Comparison of ENCODE assay signal across 13 cellular contexts in genomic region chr10:80487422-80487785, GRCh38. TPM values are rescaled to one million over a fixed set of nuclear protein-coding genes. Genes with fewer than 3 reads are reported as not detected.
A peak's percentile ranks its signal among the peaks of the same experiment; 100 is the strongest.
DNase-seq lines count a peak whose midpoint lies in the region; ATAC-seq and TF ChIP-seq lines count a peak whose summit lies in the region.
"Had no signal": no experiment of that assay in that cellular context is flagged by ENCODE, and none has a peak within 500 bp of the region (broad histone marks: within the 10 kb centered on the region; RNA-seq: fewer than 3 reads in every experiment).

No MANE protein-coding gene starts in this region.

- no peak for TF ChIP-seq CTCF in upper lobe of left lung (IDR thresholded peaks at IDR 0.05)

- peaks cover 88 to 98% (median 94%) of the 10 kb centered on the region in 4 donors for H3K4me1 ChIP-seq in upper lobe of left lung

- TF ChIP-seq POLR2A in upper lobe of left lung (IDR thresholded peaks at IDR 0.05): no peak

- no peaks in the 10 kb centered on the region for H3K9me3 ChIP-seq in upper lobe of left lung
- H3K9me3 ChIP-seq: psoas muscle had no signal

- POLR2A ChIA-PET in naive thymus-derived CD8-positive, alpha-beta T cell (lab: Charles Lee): interaction anchor here (1.3 to 13.9 kb wide), 7 partner anchors 13 to 300 kb away, joined by 3 to 643 read pairs (median 5); partner anchors contain the start of gene TSPAN14

- peaks cover 6 to 43% (median 24%) of the 10 kb centered on the region in 4 donors for H3K36me3 ChIP-seq in upper lobe of left lung

- H3K4me3 Mint-ChIP-seq in activated naive CD4-positive, alpha-beta T cell treated with anti-CD3 and anti-CD28 coated beads, Interleukin-2, amount 50 U/mL, for 24 hours: peak overlapping the region; percentile 67
- peak overlapping the region; percentile 51 for H3K4me3 Mint-ChIP-seq in activated T-helper 2 cell treated with anti-CD3 and anti-CD28 coated beads, Interferon-gamma antibody, Interleukin-2, Interleukin-4, amounts not matched to agents 10 μg/mL and 5 μg/mL and 100 μg/mL, durations not matched to agents 14 hours and 24 hours and 36 hours (ENCODE audit: low read depth)
- peak overlapping the region; percentile 71 to 91 (median 80) for H3K4me3 Mint-ChIP-seq in naive thymus-derived CD8-positive, alpha-beta T cell

- H3K4me1 Mint-ChIP-seq in activated naive CD4-positive, alpha-beta T cell treated with anti-CD3 and anti-CD28 coated beads, Interleukin-2, amount 50 U/mL, for 24 hours: peaks cover 97% of the 10 kb centered on the region
- peaks cover 88% of the 10 kb centered on the region for H3K4me1 Mint-ChIP-seq in activated T-helper 2 cell treated with anti-CD3 and anti-CD28 coated beads, Interferon-gamma antibody, Interleukin-2, Interleukin-4, amounts not matched to agents 10 μg/mL and 5 μg/mL and 100 μg/mL, durations not matched to agents 14 hours and 24 hours and 36 hours (ENCODE audit: low read depth)
- peaks cover 60 to 99% (median 91%) of the 10 kb centered on the region in 4 donors for H3K4me1 Mint-ChIP-seq in naive thymus-derived CD8-positive, alpha-beta T cell

- peak in 1 of 2 donors; percentile 2 for ATAC-seq in naive thymus-derived CD8-positive, alpha-beta T cell
- ATAC-seq in upper lobe of left lung (ENCODE audit: low FRiP score in 2 of 2) (no peak), HG02852 (IDR thresholded peaks at IDR 0.05; ENCODE audit: unreplicated experiment) (no peak)
- ATAC-seq: psoas muscle had no signal

- H3K27me3 ChIP-seq in upper lobe of left lung: no peaks in the 10 kb centered on the region

- peaks cover 17% of the 10 kb centered on the region for H3K36me3 Mint-ChIP-seq in activated naive CD4-positive, alpha-beta T cell treated with anti-CD3 and anti-CD28 coated beads, Interleukin-2, amount 50 U/mL, for 24 hours
- peaks cover 47% of the 10 kb centered on the region for H3K36me3 Mint-ChIP-seq in activated T-helper 2 cell treated with anti-CD3 and anti-CD28 coated beads, Interferon-gamma antibody, Interleukin-2, Interleukin-4, amounts not matched to agents 10 μg/mL and 5 μg/mL and 100 μg/mL, durations not matched to agents 14 hours and 24 hours and 36 hours (ENCODE audit: low read depth)
- H3K36me3 Mint-ChIP-seq in naive thymus-derived CD8-positive, alpha-beta T cell: peaks cover 11 to 52% (median 23%) of the 10 kb centered on the region in 3 donors

- no peak for DNase-seq in activated naive CD4-positive, alpha-beta T cell (lab: John Stamatoyannopoulos, UW)
- DNase-seq in activated T-helper 2 cell treated with anti-CD3 and anti-CD28 coated beads, Interferon-gamma antibody, Interleukin-2, Interleukin-4, amounts not matched to agents 10 μg/mL and 5 μg/mL and 100 μg/mL, durations not matched to agents 14 hours and 24 hours and 36 hours (ENCODE audit: low spot score): no peak
- peak in 1 of 10 donors; percentile 22 for DNase-seq in naive thymus-derived CD8-positive, alpha-beta T cell
- DNase-seq in upper lobe of left lung (no peak), DMS153 (lab: John Stamatoyannopoulos, UW) (no peak), EL (no peak)
- DNase-seq: amygdala, cortex of kidney, NCI-H1417 treated with DMSO at 0.1 percent for 48 hours, NCI-H446 had no signal

- H3K27ac ChIP-seq in upper lobe of left lung: peak overlapping the region; percentile 73 to 92 (median 82)
- H3K27ac ChIP-seq: psoas muscle had no signal

- 72 to 87% methylated on average over 2 to 4 of the region's 4 CpGs for WGBS in upper lobe of left lung, 2 donors

- peaks cover 5% of the 10 kb centered on the region for H3K9me3 Mint-ChIP-seq in activated naive CD4-positive, alpha-beta T cell treated with anti-CD3 and anti-CD28 coated beads, Interleukin-2, amount 50 U/mL, for 24 hours
- no peaks in the 10 kb centered on the region for H3K9me3 Mint-ChIP-seq in activated T-helper 2 cell treated with anti-CD3 and anti-CD28 coated beads, Interferon-gamma antibody, Interleukin-2, Interleukin-4, amounts not matched to agents 10 μg/mL and 5 μg/mL and 100 μg/mL, durations not matched to agents 14 hours and 24 hours and 36 hours
- H3K9me3 Mint-ChIP-seq in naive thymus-derived CD8-positive, alpha-beta T cell: no peaks in the 10 kb centered on the region

- TF ChIP-seq EP300 in upper lobe of left lung (IDR thresholded peaks at IDR 0.05): no peak

- H3K4me3 ChIP-seq in upper lobe of left lung: no peak overlapping the region
- H3K4me3 ChIP-seq: psoas muscle had no signal

- intact Hi-C loops in activated T-helper 2 cell treated with anti-CD3 and anti-CD28 coated beads, Interferon-gamma antibody, Interleukin-2, Interleukin-4, amounts not matched to agents 10 μg/mL and 5 μg/mL and 100 μg/mL, durations not matched to agents 14 hours and 24 hours and 36 hours (cut with micrococcal nuclease): no loop called here

- H3K27ac Mint-ChIP-seq in activated naive CD4-positive, alpha-beta T cell treated with anti-CD3 and anti-CD28 coated beads, Interleukin-2, amount 50 U/mL, for 24 hours: peak overlapping the region; percentile 42
- H3K27ac Mint-ChIP-seq in activated T-helper 2 cell treated with anti-CD3 and anti-CD28 coated beads, Interferon-gamma antibody, Interleukin-2, Interleukin-4, amounts not matched to agents 10 μg/mL and 5 μg/mL and 100 μg/mL, durations not matched to agents 14 hours and 24 hours and 36 hours: peak overlapping the region; percentile 83
- H3K27ac Mint-ChIP-seq in naive thymus-derived CD8-positive, alpha-beta T cell: peak overlapping the region; percentile 83 to 98 (median 95)

- no peaks in the 10 kb centered on the region for H3K27me3 Mint-ChIP-seq in activated naive CD4-positive, alpha-beta T cell treated with anti-CD3 and anti-CD28 coated beads, Interleukin-2, amount 50 U/mL, for 24 hours
- no peaks in the 10 kb centered on the region for H3K27me3 Mint-ChIP-seq in activated T-helper 2 cell treated with anti-CD3 and anti-CD28 coated beads, Interferon-gamma antibody, Interleukin-2, Interleukin-4, amounts not matched to agents 10 μg/mL and 5 μg/mL and 100 μg/mL, durations not matched to agents 14 hours and 24 hours and 36 hours (ENCODE audit: low read depth)
- no peaks in the 10 kb centered on the region for H3K27me3 Mint-ChIP-seq in naive thymus-derived CD8-positive, alpha-beta T cell

RNA-seq across cellular contexts. Expression of gene TSPAN14, which starts 33.3 kb away (rescaled TPM):
- 45.4 and 51.1 TPM in 2 replicates for total RNA-seq in activated T-helper 2 cell treated with anti-CD3 and anti-CD28 coated beads, Interferon-gamma antibody, Interleukin-2, Interleukin-4, amounts not matched to agents 10 μg/mL and 5 μg/mL and 100 μg/mL, durations not matched to agents 14 hours and 24 hours and 36 hours
- 100 to 1,000 TPM; 163 to 165 TPM for total RNA-seq in naive thymus-derived CD8-positive, alpha-beta T cell
- polyA plus RNA-seq in naive thymus-derived CD8-positive, alpha-beta T cell: 100 to 1,000 TPM; 152 to 293 (median 155) TPM
- total RNA-seq in upper lobe of left lung: 100 to 1,000 TPM in 4 of 6 donors, 10 to 100 TPM in 2; 52.1 to 157 (median 111) TPM

RNA-seq across cellular contexts. Expression of gene SH2D4B, which starts 50.3 kb away (rescaled TPM):
- total RNA-seq in activated T-helper 2 cell treated with anti-CD3 and anti-CD28 coated beads, Interferon-gamma antibody, Interleukin-2, Interleukin-4, amounts not matched to agents 10 μg/mL and 5 μg/mL and 100 μg/mL, durations not matched to agents 14 hours and 24 hours and 36 hours: 0.05 TPM in 1 of 2 replicates, not detected in the other
- under 1 TPM; 0.11 to 0.36 TPM for total RNA-seq in naive thymus-derived CD8-positive, alpha-beta T cell
- not detected for polyA plus RNA-seq in naive thymus-derived CD8-positive, alpha-beta T cell
- 1 to 10 TPM in 1 of 6 donors, under 1 TPM in 4, not detected in 1; 0.15 to 1.0 (median 0.55) TPM for total RNA-seq in upper lobe of left lung
- total RNA-seq: psoas muscle had no signal

Comparison
In these comparisons a context has a peak if more than half of its experiments do, and no peak if none do; other contexts are left out.
1. H3K27ac Mint-ChIP-seq: peak in every context shown above with its lines; median percentile 95 in naive thymus-derived CD8-positive, alpha-beta T cell; 83 in activated T-helper 2 cell treated with anti-CD3 and anti-CD28 coated beads, Interferon-gamma antibody, Interleukin-2, Interleukin-4, amounts not matched to agents 10 μg/mL and 5 μg/mL and 100 μg/mL, durations not matched to agents 14 hours and 24 hours and 36 hours; 42 in activated naive CD4-positive, alpha-beta T cell treated with anti-CD3 and anti-CD28 coated beads, Interleukin-2, amount 50 U/mL, for 24 hours.